Comparison of ENCODE assay signal across 1 cellular context in genomic region chr3:58015524-58015915, GRCh38.
TF ChIP-seq lines count a peak whose summit lies in the region.

No MANE protein-coding gene starts in this region.

TF ChIP-seq in IMR-90, 13 proteins besides CTCF, POLR2A, EP300 and RAD21:
- no peak for TF ChIP-seq MAZ (IDR thresholded peaks at IDR 0.05; ENCODE audit: borderline replicate concordance, low read depth, low read length)
- TF ChIP-seq CHD1 (IDR thresholded peaks at IDR 0.05; ENCODE audit: low read depth, low read length): no peak
- no peak for TF ChIP-seq ELK1 (IDR thresholded peaks at IDR 0.05; ENCODE audit: borderline replicate concordance, low read depth, low read length)
- TF ChIP-seq CEBPB (IDR thresholded peaks at IDR 0.05; ENCODE audit: low read depth, low read length): no peak
- no peak for TF ChIP-seq NFE2L2 (IDR thresholded peaks at IDR 0.05; ENCODE audit: low read depth, low read length)
- TF ChIP-seq FOS (IDR thresholded peaks at IDR 0.05; ENCODE audit: low read depth, low read length): no peak
- TF ChIP-seq MXI1 (IDR thresholded peaks at IDR 0.05; ENCODE audit: borderline replicate concordance, low read depth, low read length): no peak
- no peak for TF ChIP-seq RCOR1 (IDR thresholded peaks at IDR 0.05; ENCODE audit: insufficient replicate concordance, low read length)
- TF ChIP-seq BHLHE40 (IDR thresholded peaks at IDR 0.05; ENCODE audit: low read depth, low read length): no peak
- no peak for TF ChIP-seq USF2 (IDR thresholded peaks at IDR 0.05; ENCODE audit: low read depth, low read length)
- TF ChIP-seq MAFK (IDR thresholded peaks at IDR 0.05; ENCODE audit: low read depth, low read length): no peak
TF ChIP-seq in IMR-90: peak in this region for 0.
